In genomic region chr17:45425125-45425983, GRCh38 we compare ENCODE assay signal across 8 cellular contexts. TPM values are rescaled to one million over a fixed set of nuclear protein-coding genes. Genes with fewer than 3 reads are reported as not detected.
DNase-seq lines count a peak whose midpoint lies in the region; ATAC-seq and TF ChIP-seq lines count a peak whose summit lies in the region.

No MANE protein-coding gene starts in this region.

- H3K4me1 Mint-ChIP-seq in type B pancreatic cell (ENCODE audit: unreplicated experiment), result peaks cover under 1% of the 10 kb centered on the region

- no peaks in the 10 kb centered on the region for H3K36me3 Mint-ChIP-seq in type B pancreatic cell

- ATAC-seq in GM21390 (IDR thresholded peaks at IDR 0.05; ENCODE audit: unreplicated experiment), result no peak

- TF ChIP-seq CTCF in WI38 (IDR thresholded peaks at IDR 0.05; ENCODE audit: low read depth, low read length) (peak; percentile 24; the same call in 1 of the 2 replicates), type B pancreatic cell (conservative IDR thresholded peaks at IDR 0.05) (peak; percentile 65)

- H3K27me3 Mint-ChIP-seq in type B pancreatic cell, result peaks cover 51% of the 10 kb centered on the region

- DNase-seq in EH (ENCODE audit: low read depth) (peak; percentile 81), NCI-H187 (lab: John Stamatoyannopoulos, UW) (peak; percentile 53 to 64), type B pancreatic cell (ENCODE audit: extremely low spot score, unreplicated experiment) (no peak), globus pallidus (ENCODE audit: low spot score) (no peak)
- DNase-seq in NK-92 treated with Interleukin-12 subunit alpha and Interleukin-12 subunit beta, amount 100 ng/mL, for 24 hours (lab: John Stamatoyannopoulos, UW), result no peak

- H3K9me3 Mint-ChIP-seq in type B pancreatic cell, result no peaks in the 10 kb centered on the region

- no peaks in the 10 kb centered on the region for H3K9me3 ChIP-seq in iPS-18c (ENCODE audit: control insufficient read depth, insufficient read depth, low read length)

- peak overlapping the region; percentile 77 for H3K4me3 Mint-ChIP-seq in type B pancreatic cell

- H3K27ac Mint-ChIP-seq in type B pancreatic cell, result peak overlapping the region; percentile 77

- H3K4me3 ChIP-seq in WI38 (ENCODE audit: low read depth, low read length) (no peak overlapping the region), iPS-18c (ENCODE audit: insufficient read depth, low read depth, low read length) (peak overlapping the region; percentile 44)

RNA-seq across cellular contexts. Expression of gene ARHGAP27, which starts 7.3 kb away (rescaled TPM):
- 26.8 and 56.2 TPM in 2 replicates for total RNA-seq in type B pancreatic cell (ENCODE audit: low replicate concordance)

Comparison
In these comparisons a context has a peak if more than half of its experiments do, and no peak if none do; other contexts are left out.
1. DNase-seq: peak in EH (single experiment) and NCI-H187 (2 of 2); none in type B pancreatic cell (single experiment), NK-92 treated with Interleukin-12 subunit alpha and Interleukin-12 subunit beta, amount 100 ng/mL, for 24 hours (single experiment) and globus pallidus (single experiment).